28 cellular contexts compared by ENCODE assay signal in genomic region chr16:65200374-65200773, GRCh38.
"Had no signal": no experiment of that assay in that cellular context is flagged by ENCODE, and none has a peak within 500 bp of the region (broad histone marks: within the 10 kb centered on the region; RNA-seq: fewer than 3 reads in every experiment).

No MANE protein-coding gene starts in this region.

- ATAC-seq: activated CD4-positive, alpha-beta T cell treated with anti-CD3 and anti-CD28 coated beads for 36 hours; activated naive CD4-positive, alpha-beta T cell treated with anti-CD3 and anti-CD28 coated beads, Interleukin-2, amount 50 U/mL, for 72 hours; activated T-cell treated with anti-CD3 and anti-CD28 coated beads, Interleukin-2, amount 50 U/mL, for 72 hours; effector memory CD8-positive, alpha-beta T cell; esophagus mucosa had no signal

- H3K27me3 ChIP-seq: brain microvascular endothelial cell, gastrocnemius medialis, heart left ventricle had no signal

- H3K36me3 ChIP-seq: brain microvascular endothelial cell, gastrocnemius medialis, heart left ventricle had no signal

- H3K27ac Mint-ChIP-seq: activated CD4-positive, alpha-beta memory T cell treated with anti-CD3 and anti-CD28 coated beads for 36 hours; activated CD4-positive, alpha-beta T cell treated with anti-CD3 and anti-CD28 coated beads for 36 hours; activated CD4-positive, alpha-beta T cell treated with anti-CD3 and anti-CD28 coated beads, Interleukin-2, amount 10 ng/mL, durations not matched to agents 24 days and 14 days; activated naive CD4-positive, alpha-beta T cell treated with anti-CD3 and anti-CD28 coated beads, Interleukin-2, amount 10 ng/mL, durations not matched to agents 7 days and 5 days; activated naive CD4-positive, alpha-beta T cell treated with anti-CD3 and anti-CD28 coated beads, Interleukin-2, amount 50 U/mL, for 72 hours; activated naive CD8-positive, alpha-beta T cell treated with anti-CD3 and anti-CD28 coated beads, Interleukin-2, amount 10 ng/mL, durations not matched to agents 7 days and 5 days; activated T-cell treated with anti-CD3 and anti-CD28 coated beads, Interleukin-2, amount 50 U/mL, for 24 hours; activated T-cell treated with anti-CD3 and anti-CD28 coated beads, Interleukin-2, amount 50 U/mL, for 72 hours; effector memory CD8-positive, alpha-beta T cell had no signal

- H3K27me3 Mint-ChIP-seq: activated CD4-positive, alpha-beta memory T cell treated with anti-CD3 and anti-CD28 coated beads for 36 hours; activated CD4-positive, alpha-beta T cell treated with anti-CD3 and anti-CD28 coated beads for 36 hours; activated CD4-positive, alpha-beta T cell treated with anti-CD3 and anti-CD28 coated beads, Interleukin-2, amount 10 ng/mL, durations not matched to agents 24 days and 14 days; activated naive CD4-positive, alpha-beta T cell treated with anti-CD3 and anti-CD28 coated beads, Interleukin-2, amount 10 ng/mL, durations not matched to agents 7 days and 5 days; activated naive CD8-positive, alpha-beta T cell treated with anti-CD3 and anti-CD28 coated beads, Interleukin-2, amount 10 ng/mL, durations not matched to agents 7 days and 5 days; activated T-cell treated with anti-CD3 and anti-CD28 coated beads, Interleukin-2, amount 50 U/mL, for 24 hours; effector memory CD8-positive, alpha-beta T cell had no signal

- FAIRE-seq: colon had no signal

- H3K4me3 Mint-ChIP-seq: activated CD4-positive, alpha-beta memory T cell treated with anti-CD3 and anti-CD28 coated beads for 36 hours; activated CD4-positive, alpha-beta T cell treated with anti-CD3 and anti-CD28 coated beads for 36 hours; activated CD4-positive, alpha-beta T cell treated with anti-CD3 and anti-CD28 coated beads, Interleukin-2, amount 10 ng/mL, durations not matched to agents 24 days and 14 days; activated naive CD4-positive, alpha-beta T cell treated with anti-CD3 and anti-CD28 coated beads, Interleukin-2, amount 10 ng/mL, durations not matched to agents 7 days and 5 days; activated naive CD8-positive, alpha-beta T cell treated with anti-CD3 and anti-CD28 coated beads, Interleukin-2, amount 10 ng/mL, durations not matched to agents 7 days and 5 days; activated T-cell treated with anti-CD3 and anti-CD28 coated beads, Interleukin-2, amount 50 U/mL, for 24 hours; activated T-cell treated with anti-CD3 and anti-CD28 coated beads, Interleukin-2, amount 50 U/mL, for 72 hours; effector memory CD8-positive, alpha-beta T cell had no signal

- H3K4me1 ChIP-seq: gastrocnemius medialis, heart left ventricle had no signal

- H3K4me3 ChIP-seq: gastrocnemius medialis, heart left ventricle had no signal

- H3K36me3 Mint-ChIP-seq: activated CD4-positive, alpha-beta memory T cell treated with anti-CD3 and anti-CD28 coated beads for 36 hours; activated naive CD4-positive, alpha-beta T cell treated with anti-CD3 and anti-CD28 coated beads, Interleukin-2, amount 10 ng/mL, durations not matched to agents 7 days and 5 days; activated naive CD8-positive, alpha-beta T cell treated with anti-CD3 and anti-CD28 coated beads, Interleukin-2, amount 10 ng/mL, durations not matched to agents 7 days and 5 days had no signal

- H3K9me3 ChIP-seq: gastrocnemius medialis, heart left ventricle had no signal

- DNase-seq: activated CD4-positive, alpha-beta memory T cell treated with anti-CD3 and anti-CD28 coated beads for 36 hours; activated CD4-positive, alpha-beta T cell treated with anti-CD3 and anti-CD28 coated beads for 36 hours; activated CD4-positive, alpha-beta T cell treated with anti-CD3 and anti-CD28 coated beads, Interleukin-2, amount 10 ng/mL, durations not matched to agents 24 days and 14 days; activated CD4-positive, CD25-positive, alpha-beta regulatory T cell; activated CD4-positive, CD25-positive, alpha-beta regulatory T cell treated with anti-CD3 and anti-CD28 coated beads, Interleukin-2, amount 50 U/mL, for 72 hours; activated CD8-positive, alpha-beta memory T cell treated with anti-CD3 and anti-CD28 coated beads, Interleukin-2, amount 50 U/mL, for 48 hours; activated gamma-delta T cell; activated naive CD4-positive, alpha-beta T cell; activated naive CD4-positive, alpha-beta T cell treated with anti-CD3 and anti-CD28 coated beads, Interleukin-2, amount 10 ng/mL, durations not matched to agents 7 days and 5 days; activated naive CD8-positive, alpha-beta T cell treated with anti-CD3 and anti-CD28 coated beads, Interleukin-2, amount 10 ng/mL, durations not matched to agents 7 days and 5 days; activated T-cell treated with anti-CD3 and anti-CD28 coated beads for 4 hours; activated T-cell treated with anti-CD3 and anti-CD28 coated beads, Interleukin-2, amount 50 U/mL, for 24 hours; activated T-cell treated with anti-CD3 and anti-CD28 coated beads, Interleukin-2, amount 50 U/mL, for 72 hours; amniotic stem cell; anterior cingulate cortex; brain microvascular endothelial cell; caudate nucleus; cortex of kidney; dermis blood vessel endothelial cell; effector CD4-positive, alpha-beta T cell; effector memory CD8-positive, alpha-beta T cell; glutamatergic neuron; heart left ventricle; T-helper 2 cell had no signal

- H3K4me1 Mint-ChIP-seq: activated CD4-positive, alpha-beta T cell treated with anti-CD3 and anti-CD28 coated beads for 36 hours; activated CD4-positive, alpha-beta T cell treated with anti-CD3 and anti-CD28 coated beads, Interleukin-2, amount 10 ng/mL, durations not matched to agents 24 days and 14 days; activated naive CD4-positive, alpha-beta T cell treated with anti-CD3 and anti-CD28 coated beads, Interleukin-2, amount 10 ng/mL, durations not matched to agents 7 days and 5 days; activated naive CD8-positive, alpha-beta T cell treated with anti-CD3 and anti-CD28 coated beads, Interleukin-2, amount 10 ng/mL, durations not matched to agents 7 days and 5 days had no signal

- H3K27ac ChIP-seq: brain microvascular endothelial cell, gastrocnemius medialis, heart left ventricle had no signal
